8 cellular contexts compared by ENCODE assay signal in genomic region chr1:78607334-78607927, GRCh38. TPM values are rescaled to one million over a fixed set of nuclear protein-coding genes. Genes with fewer than 3 reads are reported as not detected.
A peak's percentile ranks its signal among the peaks of the same experiment; 100 is the strongest.
DNase-seq lines count a peak whose midpoint lies in the region; ATAC-seq and TF ChIP-seq lines count a peak whose summit lies in the region.

No MANE protein-coding gene starts in this region.

- no peak overlapping the region for H3K27ac Mint-ChIP-seq in CD8-positive, alpha-beta T cell

- no peak overlapping the region for H3K4me3 Mint-ChIP-seq in CD8-positive, alpha-beta T cell

- no peaks in the 10 kb centered on the region for H3K9me3 ChIP-seq in CD8-positive, alpha-beta T cell (ENCODE audit: low read length)
- H3K9me3 ChIP-seq in left lung = no peaks in the 10 kb centered on the region

- POLR2A ChIA-PET in CD8-positive, alpha-beta T cell (lab: Charles Lee) = no interaction called here

- DNase-seq in CD8-positive, alpha-beta T cell = no peak
- peak; percentile 43 for DNase-seq in HT-29 (ENCODE audit: low spot score)
- no peak for DNase-seq in left lung
- no peak for DNase-seq in DMS79 treated with DMSO at 0.1 percent for 48 hours (lab: John Stamatoyannopoulos, UW)
- no peak for DNase-seq in activated CD4-positive, CD25-positive, alpha-beta regulatory T cell treated with anti-CD3 and anti-CD28 coated beads, Interleukin-2, amount 50 U/mL, for 72 hours
- no peak for DNase-seq in CD1c-positive myeloid dendritic cell (ENCODE audit: extremely low spot score)

- H3K36me3 ChIP-seq in CD8-positive, alpha-beta T cell (ENCODE audit: insufficient read depth, low read length) = no peaks in the 10 kb centered on the region
- H3K36me3 ChIP-seq in left lung = no peaks in the 10 kb centered on the region

- no peaks in the 10 kb centered on the region for H3K9me3 Mint-ChIP-seq in CD8-positive, alpha-beta T cell

- peak; percentile 20 for TF ChIP-seq CTCF in CD8-positive, alpha-beta T cell (IDR thresholded peaks at IDR 0.05)
- TF ChIP-seq CTCF in VCaP (conservative IDR thresholded peaks at IDR 0.05) = peak; percentile 80
- TF ChIP-seq CTCF in left lung (IDR thresholded peaks at IDR 0.05) = peak; percentile 38 to 61

- no peaks in the 10 kb centered on the region for H3K36me3 Mint-ChIP-seq in CD8-positive, alpha-beta T cell

- H3K4me1 ChIP-seq in CD8-positive, alpha-beta T cell (ENCODE audit: insufficient read depth, low read length) = no peaks in the 10 kb centered on the region
- no peaks in the 10 kb centered on the region for H3K4me1 ChIP-seq in left lung

- no peak overlapping the region for H3K27ac ChIP-seq in CD8-positive, alpha-beta T cell (ENCODE audit: low read depth, low read length)
- peak overlapping the region; percentile 46 for H3K27ac ChIP-seq in VCaP
- no peak overlapping the region for H3K27ac ChIP-seq in left lung

- no peaks in the 10 kb centered on the region for H3K27me3 Mint-ChIP-seq in CD8-positive, alpha-beta T cell (ENCODE audit: low read depth)

- no peak for ATAC-seq in CD8-positive, alpha-beta T cell
- peak; percentile 64 for ATAC-seq in left lung
- ATAC-seq in GM21723 (IDR thresholded peaks at IDR 0.05; ENCODE audit: unreplicated experiment) = no peak

- H3K4me1 Mint-ChIP-seq in CD8-positive, alpha-beta T cell (ENCODE audit: low read depth) = no peaks in the 10 kb centered on the region

- CTCF ChIA-PET in CD8-positive, alpha-beta T cell (lab: Charles Lee) = interaction anchor here (1.7 to 4.1 kb wide), 3 partner anchors 10 to 70 kb away, joined by 6 to 25 read pairs (median 11); no protein-coding TSS in a partner anchor

- H3K27me3 ChIP-seq in CD8-positive, alpha-beta T cell (ENCODE audit: insufficient read depth, low read length) = no peaks in the 10 kb centered on the region
- H3K27me3 ChIP-seq in left lung = no peaks in the 10 kb centered on the region

- H3K4me3 ChIP-seq in CD8-positive, alpha-beta T cell (ENCODE audit: low read depth, low read length) = no peak overlapping the region
- no peak overlapping the region for H3K4me3 ChIP-seq in left lung

- intact Hi-C loops in CD8-positive, alpha-beta T cell (cut with DNase I, micrococcal nuclease) = no loop called here
- intact Hi-C loops in left lung (cut with DNase I) = loop anchor here in 1 of 2 donors (5.0 kb wide), 1 partner anchor 460 kb away; no protein-coding TSS in a partner anchor

RNA-seq across cellular contexts. Expression of gene IFI44L, which starts 12.8 kb away (rescaled TPM):
- total RNA-seq in CD8-positive, alpha-beta T cell = 1 to 10 TPM; 3.7 to 4.1 TPM
- total RNA-seq in HT-29 (2014; rRNA removed; shearing (Covaris generic)) = 1.4 and 1.6 TPM in 2 replicates
- total RNA-seq in left lung = 10 to 100 TPM; 12.4 to 24.0 TPM

RNA-seq across cellular contexts. Expression of gene IFI44, which starts 42.2 kb away (rescaled TPM):
- total RNA-seq in CD8-positive, alpha-beta T cell = 10 to 100 TPM; 24.2 to 30.5 TPM
- 12.2 and 24.6 TPM in 2 replicates for total RNA-seq in HT-29 (2014; rRNA removed; shearing (Covaris generic))
- total RNA-seq in left lung = 10 to 100 TPM; 40.8 to 58.4 TPM

Comparison
In these comparisons a context has a peak if more than half of its experiments do, and no peak if none do; other contexts are left out.
1. CTCF ChIP-seq: peak in every context shown above with its lines; median percentile 80 in VCaP; 50 in left lung; 20 in CD8-positive, alpha-beta T cell.